ENCODE assay signal across 23 cellular contexts in genomic region chr17:1012823-1013728, GRCh38.
"Had no signal": no experiment of that assay in that cellular context is flagged by ENCODE, and none has a peak within 500 bp of the region (broad histone marks: within the 10 kb centered on the region; RNA-seq: fewer than 3 reads in every experiment).

No MANE protein-coding gene starts in this region.

- H3K4me3 ChIP-seq: colonic mucosa, esophagus squamous epithelium, gastrocnemius medialis, sigmoid colon, smooth muscle cell, tibial nerve had no signal

- H3K27ac Mint-ChIP-seq: activated CD8-positive, alpha-beta T cell treated with anti-CD3 and anti-CD28 coated beads, Interleukin-2, amount 10 ng/mL, durations not matched to agents 7 days and 5 days; activated naive CD4-positive, alpha-beta T cell treated with anti-CD3 and anti-CD28 coated beads, Interleukin-2, amount 50 U/mL, for 24 hours; activated T-helper 1 cell treated with anti-CD3 and anti-CD28 coated beads, Interleukin-12 subunit alpha, Interleukin-12 subunit beta, Interleukin-2, Interleukin-4 antibody, amounts not matched to agents 30 ng/mL and 10 ng/mL and 1 ng/mL, durations not matched to agents 14 hours and 24 hours and 36 hours; endodermal cell; memory B cell; natural killer cell treated with Interleukin-12 subunit alpha and Interleukin-12 subunit beta and Interleukin-15 and Interleukin-18, amount 100 ng/mL, for 72 hours; stimulated activated naive CD8-positive, alpha-beta T cell treated with anti-CD3 and anti-CD28 coated beads, Interleukin-15, Interleukin-2, amounts not matched to agents 100 ng/mL and 50 ng/mL, for 24 hours; T-cell had no signal

- DNase-seq: activated CD4-positive, alpha-beta T cell treated with anti-CD3 and anti-CD28 coated beads for 1 hour; activated CD4-positive, alpha-beta T cell treated with anti-CD3 and anti-CD28 coated beads, Interleukin-2, amount 50 U/mL, for 1 hour; activated CD8-positive, alpha-beta T cell treated with anti-CD3 and anti-CD28 coated beads, Interleukin-2, amount 10 ng/mL, durations not matched to agents 7 days and 5 days; activated gamma-delta T cell; central memory CD4-positive, alpha-beta T cell; colonic mucosa; endodermal cell; esophagus squamous epithelium; gastrocnemius medialis; hypothalamus; sigmoid colon; stimulated activated CD4-positive, alpha-beta T cell treated with anti-CD3 and anti-CD28 coated beads, Interleukin-4, amount 100 ng/mL, for 1 hour; T-cell had no signal

- H3K27ac ChIP-seq: colonic mucosa, esophagus squamous epithelium, gastrocnemius medialis, neutrophil, sigmoid colon, tibial nerve had no signal

- ATAC-seq: activated CD8-positive, alpha-beta T cell treated with anti-CD3 and anti-CD28 coated beads, Interleukin-2, amount 10 ng/mL, durations not matched to agents 7 days and 5 days; gastrocnemius medialis; natural killer cell treated with Interleukin-12 subunit alpha and Interleukin-12 subunit beta and Interleukin-15 and Interleukin-18, amount 100 ng/mL, for 72 hours; T-cell had no signal

- H3K36me3 Mint-ChIP-seq: activated naive CD4-positive, alpha-beta T cell treated with anti-CD3 and anti-CD28 coated beads, Interleukin-2, amount 50 U/mL, for 24 hours; natural killer cell treated with Interleukin-12 subunit alpha and Interleukin-12 subunit beta and Interleukin-15 and Interleukin-18, amount 100 ng/mL, for 72 hours; T-cell had no signal

- H3K9me3 Mint-ChIP-seq: activated naive CD4-positive, alpha-beta T cell treated with anti-CD3 and anti-CD28 coated beads, Interleukin-2, amount 50 U/mL, for 24 hours; activated T-helper 1 cell treated with anti-CD3 and anti-CD28 coated beads, Interleukin-12 subunit alpha, Interleukin-12 subunit beta, Interleukin-2, Interleukin-4 antibody, amounts not matched to agents 30 ng/mL and 10 ng/mL and 1 ng/mL, durations not matched to agents 14 hours and 24 hours and 36 hours; endodermal cell; memory B cell; natural killer cell treated with Interleukin-12 subunit alpha and Interleukin-12 subunit beta and Interleukin-15 and Interleukin-18, amount 100 ng/mL, for 72 hours; stimulated activated naive CD8-positive, alpha-beta T cell treated with anti-CD3 and anti-CD28 coated beads, Interleukin-15, Interleukin-2, amounts not matched to agents 100 ng/mL and 50 ng/mL, for 24 hours; T-cell had no signal

- FAIRE-seq: astrocyte, TTC549 had no signal

- H3K4me1 ChIP-seq: colonic mucosa, sigmoid colon had no signal

- H3K27me3 Mint-ChIP-seq: activated naive CD4-positive, alpha-beta T cell treated with anti-CD3 and anti-CD28 coated beads, Interleukin-2, amount 50 U/mL, for 24 hours; memory B cell; natural killer cell treated with Interleukin-12 subunit alpha and Interleukin-12 subunit beta and Interleukin-15 and Interleukin-18, amount 100 ng/mL, for 72 hours; stimulated activated naive CD8-positive, alpha-beta T cell treated with anti-CD3 and anti-CD28 coated beads, Interleukin-15, Interleukin-2, amounts not matched to agents 100 ng/mL and 50 ng/mL, for 24 hours; T-cell had no signal

- H3K9me3 ChIP-seq: colonic mucosa, esophagus squamous epithelium, gastrocnemius medialis, neutrophil, sigmoid colon, tibial nerve had no signal

- H3K4me3 Mint-ChIP-seq: activated CD8-positive, alpha-beta T cell treated with anti-CD3 and anti-CD28 coated beads, Interleukin-2, amount 10 ng/mL, durations not matched to agents 7 days and 5 days; activated naive CD4-positive, alpha-beta T cell treated with anti-CD3 and anti-CD28 coated beads, Interleukin-2, amount 50 U/mL, for 24 hours; activated T-helper 1 cell treated with anti-CD3 and anti-CD28 coated beads, Interleukin-12 subunit alpha, Interleukin-12 subunit beta, Interleukin-2, Interleukin-4 antibody, amounts not matched to agents 30 ng/mL and 10 ng/mL and 1 ng/mL, durations not matched to agents 14 hours and 24 hours and 36 hours; endodermal cell; memory B cell; natural killer cell treated with Interleukin-12 subunit alpha and Interleukin-12 subunit beta and Interleukin-15 and Interleukin-18, amount 100 ng/mL, for 72 hours; stimulated activated naive CD8-positive, alpha-beta T cell treated with anti-CD3 and anti-CD28 coated beads, Interleukin-15, Interleukin-2, amounts not matched to agents 100 ng/mL and 50 ng/mL, for 24 hours; T-cell had no signal

- H3K4me2 ChIP-seq: smooth muscle cell had no signal

- H3K4me1 Mint-ChIP-seq: activated naive CD4-positive, alpha-beta T cell treated with anti-CD3 and anti-CD28 coated beads, Interleukin-2, amount 50 U/mL, for 24 hours; endodermal cell; memory B cell; T-cell had no signal
